ENCODE assay signal across 30 cellular contexts in the genomic region with DNA sequence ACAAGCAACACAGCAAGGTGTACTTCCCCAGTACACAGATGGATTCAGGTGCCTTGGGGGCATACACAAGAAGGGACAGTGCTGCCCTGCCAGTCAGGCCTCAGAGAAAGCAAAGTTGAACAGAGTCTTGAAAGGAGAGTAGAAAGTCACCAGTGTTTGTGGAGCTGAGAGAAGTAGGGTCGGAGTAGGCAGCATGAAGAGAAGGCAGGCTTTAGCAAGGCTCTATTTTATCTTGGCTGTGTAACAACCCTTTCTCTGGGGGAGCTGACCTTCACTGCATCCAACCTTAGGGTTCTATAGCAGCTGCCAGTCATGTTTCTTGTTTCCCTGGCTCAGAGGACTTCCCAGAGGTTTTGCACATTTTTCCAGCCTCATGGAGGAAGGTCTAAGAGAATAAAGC.
DNase-seq lines count a peak whose midpoint lies in the region; TF ChIP-seq lines count a peak whose summit lies in the region.
"Had no signal": no experiment of that assay in that cellular context is flagged by ENCODE, and none has a peak within 500 bp of the region (broad histone marks: within the 10 kb centered on the region; RNA-seq: fewer than 3 reads in every experiment).

No MANE protein-coding gene starts in this region.

- H3K27ac ChIP-seq in breast epithelium (no peak overlapping the region), brain microvascular endothelial cell (peak overlapping the region; percentile 86), mesenchymal stem cell (ENCODE audit: low read length, poor library complexity, severe bottlenecking) (no peak overlapping the region), vagina (peak overlapping the region; percentile 25)
- no peak overlapping the region for H3K27ac ChIP-seq in CD8-positive, alpha-beta memory T cell (ENCODE audit: low read depth, low read length)
- H3K27ac ChIP-seq: KMS-11, left ventricle myocardium inferior had no signal

- H3K79me1 ChIP-seq in mesenchymal stem cell (replicated peaks; ENCODE audit: low read length, poor library complexity, severe bottlenecking), result peaks cover 3% of the 10 kb centered on the region

- H2BK5ac ChIP-seq in mesenchymal stem cell (ENCODE audit: low read depth, low read length, poor library complexity, severe bottlenecking), result no peak overlapping the region

- POLR2A ChIA-PET in MCF 10A (lab: Yijun Ruan, JAX), result interaction anchor here (1.1 to 4.9 kb wide), 10 partner anchors 13 to 100 kb away, joined by 3 to 41 read pairs (median 6); no protein-coding TSS in a partner anchor
- POLR2A ChIA-PET in CD8-positive, alpha-beta memory T cell (lab: Charles Lee), result no interaction called here

- peak overlapping the region; percentile 83 for H3K27ac Mint-ChIP-seq in MCF 10A (ENCODE audit: low read depth, unreplicated experiment)
- H3K27ac Mint-ChIP-seq in CD8-positive, alpha-beta memory T cell, result no peak overlapping the region
- H3K27ac Mint-ChIP-seq: activated CD4-positive, alpha-beta T cell treated with anti-CD3 and anti-CD28 coated beads, Interleukin-2, amount 10 ng/mL, durations not matched to agents 7 days and 5 days; activated naive CD4-positive, alpha-beta T cell treated with anti-CD3 and anti-CD28 coated beads for 36 hours; mesothelial cell of epicardium; naive thymus-derived CD4-positive, alpha-beta T cell had no signal

- peak overlapping the region; percentile 45 for H4K8ac ChIP-seq in mesenchymal stem cell (ENCODE audit: low read length)

- H3K9me3 Mint-ChIP-seq in MCF 10A (ENCODE audit: unreplicated experiment), result no peaks in the 10 kb centered on the region
- no peaks in the 10 kb centered on the region for H3K9me3 Mint-ChIP-seq in CD8-positive, alpha-beta memory T cell
- H3K9me3 Mint-ChIP-seq: activated CD4-positive, alpha-beta T cell treated with anti-CD3 and anti-CD28 coated beads, Interleukin-2, amount 10 ng/mL, durations not matched to agents 7 days and 5 days; activated naive CD4-positive, alpha-beta T cell treated with anti-CD3 and anti-CD28 coated beads for 36 hours; central memory CD8-positive, alpha-beta T cell; mesothelial cell of epicardium had no signal

- H2AFZ ChIP-seq in mesenchymal stem cell (ENCODE audit: low read depth, low read length), result no peak overlapping the region

- H3K4me3 ChIP-seq in breast epithelium (no peak overlapping the region), brain microvascular endothelial cell (ENCODE audit: low read depth, low read length) (no peak overlapping the region), mesenchymal stem cell (ENCODE audit: insufficient read depth in 1 of 2, low read depth in 1 of 2, low read length in 2 of 2) (no peak overlapping the region), vagina (no peak overlapping the region)
- no peak overlapping the region for H3K4me3 ChIP-seq in CD8-positive, alpha-beta memory T cell (ENCODE audit: low read length)
- H3K4me3 ChIP-seq: left ventricle myocardium inferior had no signal

- no peak overlapping the region for H3K14ac ChIP-seq in mesenchymal stem cell (ENCODE audit: low read length in 2 of 2)

- H3K9ac ChIP-seq in mesenchymal stem cell (ENCODE audit: low read length), result peak overlapping the region; percentile 65
- H3K9ac ChIP-seq: KMS-11 had no signal

- CTCF ChIA-PET in MCF 10A (lab: Yijun Ruan, JAX), result interaction anchor here (0.9 to 2.7 kb wide), 5 partner anchors 10 to 566 kb away, joined by 3 to 18 read pairs (median 7); no protein-coding TSS in a partner anchor
- CTCF ChIA-PET in CD8-positive, alpha-beta memory T cell (lab: Charles Lee), result no interaction called here

- TF ChIP-seq CTCF in MCF 10A (IDR thresholded peaks at IDR 0.05; ENCODE audit: unreplicated experiment) (no peak), breast epithelium (IDR thresholded peaks at IDR 0.05) (no peak), brain microvascular endothelial cell (IDR thresholded peaks at IDR 0.05; ENCODE audit: low read depth, low read length, missing control alignments) (no peak), vagina (IDR thresholded peaks at IDR 0.05) (no peak)

- no peaks in the 10 kb centered on the region for H3K36me3 ChIP-seq in breast epithelium
- no peaks in the 10 kb centered on the region for H3K36me3 ChIP-seq in brain microvascular endothelial cell (replicated peaks)
- peaks cover 0 to 10% of the 10 kb centered on the region in 2 experiments for H3K36me3 ChIP-seq in mesenchymal stem cell (ENCODE audit: control insufficient read depth in 1 of 2, insufficient read depth in 2 of 2, low read depth in 1 of 2, low read length in 2 of 2)
- no peaks in the 10 kb centered on the region for H3K36me3 ChIP-seq in vagina
- H3K36me3 ChIP-seq in CD8-positive, alpha-beta memory T cell (ENCODE audit: insufficient read depth, low read length), result no peaks in the 10 kb centered on the region
- H3K36me3 ChIP-seq: BE2C, left ventricle myocardium inferior had no signal

- H2AK5ac ChIP-seq in mesenchymal stem cell (ENCODE audit: low read length, severe bottlenecking), result peak overlapping the region; percentile 18

- no peak overlapping the region for H3K4me2 ChIP-seq in mesenchymal stem cell (ENCODE audit: low read length, poor library complexity, severe bottlenecking)
- H3K4me2 ChIP-seq: KMS-11 had no signal

- H3K18ac ChIP-seq in mesenchymal stem cell (ENCODE audit: low read depth in 1 of 2, low read length in 2 of 2), result peak overlapping the region; percentile 85 to 86

- TF ChIP-seq POLR2A in breast epithelium (IDR thresholded peaks at IDR 0.05) (no peak), vagina (IDR thresholded peaks at IDR 0.05) (no peak)

- DNase-seq in MCF 10A (ENCODE audit: unreplicated experiment) (no peak), breast epithelium (ENCODE audit: low spot score in 2 of 2) (no peak), brain microvascular endothelial cell (no peak), mesenchymal stem cell (no peak), vagina (ENCODE audit: extremely low spot score in 2 of 2) (no peak), NCI-H146 (lab: John Stamatoyannopoulos, UW) (no peak), NCI-H748 (lab: John Stamatoyannopoulos, UW; ENCODE audit: unreplicated experiment) (no peak)
- no peak for DNase-seq in CD8-positive, alpha-beta memory T cell
- DNase-seq: 8988T; activated CD4-positive, alpha-beta T cell treated with anti-CD3 and anti-CD28 coated beads, Interleukin-2, amount 10 ng/mL, durations not matched to agents 7 days and 5 days; activated naive CD4-positive, alpha-beta T cell treated with anti-CD3 and anti-CD28 coated beads for 36 hours; amniotic stem cell; BE2C; foreskin fibroblast; GF-D8; hippocampal formation; left ventricle myocardium inferior; naive thymus-derived CD4-positive, alpha-beta T cell; NCI-H2171; NCI-H510A treated with DMSO at 0.1 percent for 48 hours; retina; RPMI8226; stimulated activated CD4-positive, alpha-beta T cell treated with anti-CD3 and anti-CD28 coated beads, Interleukin-12 subunit alpha, Interleukin-12 subunit beta, amount 100 ng/mL, for 4 hours; stimulated activated CD4-positive, alpha-beta T cell treated with anti-CD3 and anti-CD28 coated beads, Interleukin-4, amount 100 ng/mL, for 4 hours; stimulated activated naive CD4-positive, alpha-beta T cell treated with Interleukin-2 at 50 U/mL for 16 hours; T-helper 9 cell; trophoblast cell had no signal

- H3K27me3 ChIP-seq in breast epithelium, result no peaks in the 10 kb centered on the region
- no peaks in the 10 kb centered on the region for H3K27me3 ChIP-seq in brain microvascular endothelial cell (replicated peaks)
- H3K27me3 ChIP-seq in mesenchymal stem cell (ENCODE audit: control insufficient read depth in 1 of 2, insufficient read depth in 1 of 2, low read length in 2 of 2), result no peaks in the 10 kb centered on the region
- H3K27me3 ChIP-seq in vagina, result no peaks in the 10 kb centered on the region
- no peaks in the 10 kb centered on the region for H3K27me3 ChIP-seq in CD8-positive, alpha-beta memory T cell (ENCODE audit: insufficient read depth, low read length, poor library complexity, severe bottlenecking)

- H3K4me3 Mint-ChIP-seq in MCF 10A (ENCODE audit: unreplicated experiment), result no peak overlapping the region
- H3K4me3 Mint-ChIP-seq in CD8-positive, alpha-beta memory T cell, result no peak overlapping the region
- H3K4me3 Mint-ChIP-seq: activated CD4-positive, alpha-beta T cell treated with anti-CD3 and anti-CD28 coated beads, Interleukin-2, amount 10 ng/mL, durations not matched to agents 7 days and 5 days; activated naive CD4-positive, alpha-beta T cell treated with anti-CD3 and anti-CD28 coated beads for 36 hours; central memory CD8-positive, alpha-beta T cell; mesothelial cell of epicardium; naive thymus-derived CD4-positive, alpha-beta T cell had no signal

- H4K91ac ChIP-seq in mesenchymal stem cell (ENCODE audit: low read length), result peak overlapping the region; percentile 29

- in situ Hi-C loops in brain microvascular endothelial cell (cut with HindIII; ENCODE audit: low pct_ligation_motif_present, low sequenced_read_pairs), result no loop called here

- H3K4me1 ChIP-seq in breast epithelium (no peaks in the 10 kb centered on the region), mesenchymal stem cell (ENCODE audit: control insufficient read depth, insufficient read depth, low read depth, low read length) (peaks cover 1% of the 10 kb centered on the region), vagina (peaks cover 27% of the 10 kb centered on the region)
- H3K4me1 ChIP-seq in CD8-positive, alpha-beta memory T cell (ENCODE audit: insufficient read depth, low read length), result no peaks in the 10 kb centered on the region
- H3K4me1 ChIP-seq: BE2C had no signal

- peak overlapping the region; percentile 82 for H3K4ac ChIP-seq in mesenchymal stem cell (ENCODE audit: low read depth in 1 of 2, low read length in 2 of 2)

- H3K4me1 Mint-ChIP-seq in MCF 10A (ENCODE audit: insufficient read depth, unreplicated experiment), result peaks cover 51% of the 10 kb centered on the region
- no peaks in the 10 kb centered on the region for H3K4me1 Mint-ChIP-seq in CD8-positive, alpha-beta memory T cell
- H3K4me1 Mint-ChIP-seq: activated CD4-positive, alpha-beta T cell treated with anti-CD3 and anti-CD28 coated beads, Interleukin-2, amount 10 ng/mL, durations not matched to agents 7 days and 5 days; central memory CD8-positive, alpha-beta T cell; naive thymus-derived CD4-positive, alpha-beta T cell had no signal

- WGBS in mesenchymal stem cell, result 90% methylated on average over 1 of the region's 1 CpG

- H3K27me3 Mint-ChIP-seq in MCF 10A (ENCODE audit: insufficient read depth, unreplicated experiment), result no peaks in the 10 kb centered on the region
- H3K27me3 Mint-ChIP-seq in CD8-positive, alpha-beta memory T cell, result no peaks in the 10 kb centered on the region

- no TSS peak for BruUV-seq in MCF 10A (replicated peaks; lab: Mats Ljungman, UMichigan)

- H2BK12ac ChIP-seq in mesenchymal stem cell (ENCODE audit: low read length in 2 of 2), result peak overlapping the region; percentile 29 to 96

- H3K36me3 Mint-ChIP-seq in MCF 10A (ENCODE audit: insufficient read depth, unreplicated experiment), result peaks cover 11% of the 10 kb centered on the region
- peaks cover 0 to 2% (median 0%) of the 10 kb centered on the region in 3 donors for H3K36me3 Mint-ChIP-seq in CD8-positive, alpha-beta memory T cell
- H3K36me3 Mint-ChIP-seq: mesothelial cell of epicardium; naive thymus-derived CD4-positive, alpha-beta T cell had no signal

- intact Hi-C loops in MCF 10A (cut with micrococcal nuclease), result no loop called here
- intact Hi-C loops in breast epithelium (cut with DNase I; ENCODE audit: low total_unique reads), result no loop called here
- intact Hi-C loops in vagina (cut with DNase I), result no loop called here

- H3K23ac ChIP-seq in mesenchymal stem cell (ENCODE audit: low read length in 2 of 2), result no peak overlapping the region

- H3K9me3 ChIP-seq in breast epithelium, result no peaks in the 10 kb centered on the region
- no peaks in the 10 kb centered on the region for H3K9me3 ChIP-seq in mesenchymal stem cell (ENCODE audit: control insufficient read depth, low read length)
- H3K9me3 ChIP-seq in vagina, result no peaks in the 10 kb centered on the region
- H3K9me3 ChIP-seq in CD8-positive, alpha-beta memory T cell (ENCODE audit: low read length), result no peaks in the 10 kb centered on the region
- H3K9me3 ChIP-seq: BE2C, left ventricle myocardium inferior had no signal

- no peak overlapping the region for H2BK15ac ChIP-seq in mesenchymal stem cell (ENCODE audit: low read depth, poor library complexity, severe bottlenecking)

- peak overlapping the region; percentile 50 for H2BK120ac ChIP-seq in mesenchymal stem cell (ENCODE audit: low read depth, low read length)

Comparison
In these comparisons a context has a peak if more than half of its experiments do, and no peak if none do; other contexts are left out.
1. H3K27ac ChIP-seq: peak in brain microvascular endothelial cell (single experiment) and vagina (single experiment); none in breast epithelium (0 of 2), mesenchymal stem cell (single experiment) and CD8-positive, alpha-beta memory T cell (single experiment).